Comparison of ENCODE assay signal across 17 cellular contexts in the genomic region with DNA sequence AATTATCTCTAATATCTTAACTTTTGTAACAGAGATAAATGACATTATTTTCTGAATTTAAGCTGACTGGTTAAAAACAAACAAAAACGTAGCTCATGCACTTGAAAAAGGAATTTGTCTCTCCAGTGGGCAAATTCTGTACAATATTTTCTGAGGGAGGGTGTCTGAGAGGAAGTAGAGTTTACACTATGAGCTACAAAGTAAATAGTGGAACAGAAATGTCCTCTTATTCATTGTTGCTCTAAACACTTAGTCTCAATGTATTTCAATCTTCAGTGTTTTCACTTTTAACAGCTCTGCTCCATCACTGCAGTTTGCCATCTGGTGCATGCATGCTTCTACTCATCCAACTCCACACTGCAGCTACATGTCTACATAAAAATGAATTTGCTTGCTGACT.
DNase-seq lines count a peak whose midpoint lies in the region; ATAC-seq and TF ChIP-seq lines count a peak whose summit lies in the region.
"Had no signal": no experiment of that assay in that cellular context is flagged by ENCODE, and none has a peak within 500 bp of the region (broad histone marks: within the 10 kb centered on the region; RNA-seq: fewer than 3 reads in every experiment).

No MANE protein-coding gene starts in this region.

- CTCF ChIA-PET in activated CD8-positive, alpha-beta T cell treated with anti-CD3 and anti-CD28 coated beads for 36 hours (lab: Charles Lee): interaction anchor here (1.4 kb wide), 1 partner anchor 11 kb away, joined by 3 read pairs; no protein-coding TSS in a partner anchor

- peaks cover 11% of the 10 kb centered on the region for H3K4me1 Mint-ChIP-seq in mesothelial cell of epicardium
- no peaks in the 10 kb centered on the region for H3K4me1 Mint-ChIP-seq in activated CD8-positive, alpha-beta T cell treated with anti-CD3 and anti-CD28 coated beads for 36 hours (ENCODE audit: low read depth)

- H3K9me3 Mint-ChIP-seq in mesothelial cell of epicardium: peaks cover 13% of the 10 kb centered on the region
- H3K9me3 Mint-ChIP-seq in activated CD8-positive, alpha-beta T cell treated with anti-CD3 and anti-CD28 coated beads for 36 hours: no peaks in the 10 kb centered on the region

- H3K27me3 Mint-ChIP-seq in mesothelial cell of epicardium (ENCODE audit: low read depth): no peaks in the 10 kb centered on the region
- no peaks in the 10 kb centered on the region for H3K27me3 Mint-ChIP-seq in activated CD8-positive, alpha-beta T cell treated with anti-CD3 and anti-CD28 coated beads for 36 hours

- POLR2A ChIA-PET in activated CD8-positive, alpha-beta T cell treated with anti-CD3 and anti-CD28 coated beads for 36 hours (lab: Charles Lee): no interaction called here

- no peak overlapping the region for H3K4me3 ChIP-seq in spleen

- ATAC-seq in activated CD8-positive, alpha-beta T cell treated with anti-CD3 and anti-CD28 coated beads for 36 hours: no peak
- ATAC-seq: SK-N-SH treated with all-trans-retinoic acid at 6 μM for 48 hours had no signal

- DNase-seq in NCI-H1694 (lab: John Stamatoyannopoulos, UW) (peak; percentile 3), NCI-H1694 treated with DMSO at 0.1 percent for 48 hours (lab: John Stamatoyannopoulos, UW) (no peak), DMS53 treated with DMSO at 0.1 percent for 48 hours (lab: John Stamatoyannopoulos, UW; ENCODE audit: unreplicated experiment) (peak; percentile 38), astrocyte of the hippocampus (ENCODE audit: low read depth, low spot score) (peak; percentile 4), mesothelial cell of epicardium (ENCODE audit: low spot score in 2 of 2, unreplicated experiment in 2 of 2) (no peak), spleen (no peak), NCI-H1092 (lab: John Stamatoyannopoulos, UW) (no peak)
- no peak for DNase-seq in activated CD8-positive, alpha-beta T cell treated with anti-CD3 and anti-CD28 coated beads for 36 hours
- DNase-seq: 8988T, GF-D8, GOT3, KG1, NCI-H1105 treated with DMSO at 0.1 percent for 48 hours, NCI-H187 treated with DMSO at 0.1 percent for 48 hours, NCI-H524 treated with DMSO at 0.1 percent for 48 hours, SHP77 had no signal

- 12 to 28% (median 17%) methylated on average over 1 of the region's 1 CpG for WGBS in spleen, 5 donors

- H3K9me3 ChIP-seq in spleen: peaks cover 0 to 8% (median 2%) of the 10 kb centered on the region in 8 donors

- no peak overlapping the region for H3K4me3 Mint-ChIP-seq in mesothelial cell of epicardium
- H3K4me3 Mint-ChIP-seq in activated CD8-positive, alpha-beta T cell treated with anti-CD3 and anti-CD28 coated beads for 36 hours: no peak overlapping the region

- intact Hi-C loops in activated CD8-positive, alpha-beta T cell treated with anti-CD3 and anti-CD28 coated beads for 36 hours (cut with micrococcal nuclease): no loop called here
- intact Hi-C loops in spleen (cut with DNase I; ENCODE audit: low total_unique reads): no loop called here

- H3K27ac ChIP-seq in spleen: no peak overlapping the region

- TF ChIP-seq POLR2A in spleen (IDR thresholded peaks at IDR 0.05): no peak

- no peaks in the 10 kb centered on the region for H3K36me3 Mint-ChIP-seq in mesothelial cell of epicardium
- no peaks in the 10 kb centered on the region for H3K36me3 Mint-ChIP-seq in activated CD8-positive, alpha-beta T cell treated with anti-CD3 and anti-CD28 coated beads for 36 hours (ENCODE audit: low read depth)

- H3K36me3 ChIP-seq in spleen: no peaks in the 10 kb centered on the region

- no peak for TF ChIP-seq CTCF in mesothelial cell of epicardium (IDR thresholded peaks at IDR 0.05; ENCODE audit: unreplicated experiment)
- TF ChIP-seq CTCF in activated CD8-positive, alpha-beta T cell treated with anti-CD3 and anti-CD28 coated beads for 36 hours (IDR thresholded peaks at IDR 0.05): no peak
- TF ChIP-seq CTCF in spleen (IDR thresholded peaks at IDR 0.05 in 8 of 11, conservative IDR thresholded peaks at IDR 0.05 in 3 of 11): no peak

- peaks cover 0 to 8% (median 0%) of the 10 kb centered on the region in 6 donors for H3K4me1 ChIP-seq in spleen

- peak overlapping the region; percentile 5 for H3K27ac Mint-ChIP-seq in mesothelial cell of epicardium
- H3K27ac Mint-ChIP-seq in activated CD8-positive, alpha-beta T cell treated with anti-CD3 and anti-CD28 coated beads for 36 hours: no peak overlapping the region

- H3K27me3 ChIP-seq in spleen (replicated peaks in 1 of 7): no peaks in the 10 kb centered on the region

Comparison
In these comparisons a context has a peak if more than half of its experiments do, and no peak if none do; other contexts are left out.
1. DNase-seq: peak in NCI-H1694 (single experiment), DMS53 treated with DMSO at 0.1 percent for 48 hours (single experiment) and astrocyte of the hippocampus (single experiment); none in NCI-H1694 treated with DMSO at 0.1 percent for 48 hours (single experiment), mesothelial cell of epicardium (0 of 2), activated CD8-positive, alpha-beta T cell treated with anti-CD3 and anti-CD28 coated beads for 36 hours (single experiment), spleen (single experiment) and NCI-H1092 (single experiment).